In genomic region chr5:172188033-172188892, GRCh38 we compare ENCODE assay signal across 1 cellular context.
TF ChIP-seq lines count a peak whose summit lies in the region.

TSS of gene STK10 (minus strand) at chr5:172188224. CDS start at chr5:172188042, 182 bp downstream.

TF ChIP-seq in HEK293, 187 proteins besides CTCF, POLR2A, EP300 and RAD21 (continued from another document and continues in another):
- 0 out of 2 replicates have a peak, but pooled peaks have one; percentile 27 for TF ChIP-seq ZNF362 (tag by site-specific recombination; IDR thresholded peaks at IDR 0.05)
- TF ChIP-seq ZIC2 (tag by site-specific recombination; IDR thresholded peaks at IDR 0.05), result peak; percentile 92
- peak; percentile 38 for TF ChIP-seq ZFHX2 (tag by site-specific recombination; conservative IDR thresholded peaks at IDR 0.05)
- TF ChIP-seq ZBTB20 (tag by site-specific recombination; IDR thresholded peaks at IDR 0.05), result peak; percentile 56; the same call in 1 of the 2 replicates
- peak; percentile 63 for TF ChIP-seq ZNF660 (tag by site-specific recombination; IDR thresholded peaks at IDR 0.05)
- peak; percentile 80; the same call in 1 of the 2 replicates for TF ChIP-seq ZBTB48 (tag by site-specific recombination; IDR thresholded peaks at IDR 0.05)
- TF ChIP-seq ZFP69B (tag by site-specific recombination; IDR thresholded peaks at IDR 0.05), result peak; percentile 88
- TF ChIP-seq PRDM4 (tag by site-specific recombination; IDR thresholded peaks at IDR 0.05), result peak; percentile 65; the same call in 1 of the 2 replicates
- peak; percentile 57 for TF ChIP-seq EGR2 (tag by site-specific recombination; IDR thresholded peaks at IDR 0.05; ENCODE audit: low read depth)
- TF ChIP-seq SP7 (tag by site-specific recombination; IDR thresholded peaks at IDR 0.05), result peak; percentile 68; the same call in 1 of the 2 replicates
- TF ChIP-seq ZNF529 (tag by site-specific recombination; IDR thresholded peaks at IDR 0.05; ENCODE audit: insufficient replicate concordance), result no peak
- peak; percentile 51 for TF ChIP-seq ZNF596 (tag by site-specific recombination; IDR thresholded peaks at IDR 0.05)
- TF ChIP-seq KLF8 (tag by site-specific recombination; IDR thresholded peaks at IDR 0.05), result peak; percentile 72; the same call in 1 of the 2 replicates
- peak; percentile 26; the same call in 1 of the 2 replicates for TF ChIP-seq REST (tag by site-specific recombination; IDR thresholded peaks at IDR 0.05)
- TF ChIP-seq ZFP37 (tag by site-specific recombination; IDR thresholded peaks at IDR 0.05), result peak; percentile 91
- TF ChIP-seq ZSCAN18 (tag by site-specific recombination; IDR thresholded peaks at IDR 0.05), result no peak
- TF ChIP-seq ZNF10 (tag by site-specific recombination; IDR thresholded peaks at IDR 0.05), result peak; percentile 68
- peak; percentile 94 for TF ChIP-seq ZEB2 (tag by site-specific recombination; IDR thresholded peaks at IDR 0.05)
- peak; percentile 34; the same call in 1 of the 2 replicates for TF ChIP-seq KLF9 (tag by site-specific recombination; IDR thresholded peaks at IDR 0.05; ENCODE audit: low read depth)
- 0 out of 2 replicates have a peak, but pooled peaks have one; percentile 29 for TF ChIP-seq ZBTB44 (tag by site-specific recombination; IDR thresholded peaks at IDR 0.05)
- TF ChIP-seq BCL11A (tag by site-specific recombination; IDR thresholded peaks at IDR 0.05; ENCODE audit: low read depth), result 0 out of 2 replicates have a peak, but pooled peaks have one; percentile 41
- no peak for TF ChIP-seq ZNF239 (tag by site-specific recombination; IDR thresholded peaks at IDR 0.05)
- no peak for TF ChIP-seq RBAK (tag by site-specific recombination; IDR thresholded peaks at IDR 0.05)
- TF ChIP-seq, protein P1, sequence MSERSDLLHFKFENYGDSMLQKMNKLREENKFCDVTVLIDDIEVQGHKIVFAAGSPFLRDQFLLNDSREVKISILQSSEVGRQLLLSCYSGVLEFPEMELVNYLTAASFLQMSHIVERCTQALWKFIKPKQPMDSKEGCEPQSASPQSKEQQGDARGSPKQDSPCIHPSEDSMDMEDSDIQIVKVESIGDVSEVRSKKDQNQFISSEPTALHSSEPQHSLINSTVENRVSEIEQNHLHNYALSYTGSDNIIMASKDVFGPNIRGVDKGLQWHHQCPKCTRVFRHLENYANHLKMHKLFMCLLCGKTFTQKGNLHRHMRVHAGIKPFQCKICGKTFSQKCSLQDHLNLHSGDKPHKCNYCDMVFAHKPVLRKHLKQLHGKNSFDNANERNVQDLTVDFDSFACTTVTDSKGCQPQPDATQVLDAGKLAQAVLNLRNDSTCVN (tag by site-specific recombination; optimal IDR thresholded peaks at IDR 0.05), result peak; percentile 91
- peak; percentile 88 for TF ChIP-seq ZNF324 (tag by site-specific recombination; IDR thresholded peaks at IDR 0.05)
- TF ChIP-seq ZNF24 (tag by site-specific recombination; IDR thresholded peaks at IDR 0.05), result peak; percentile 79
- 0 out of 2 replicates have a peak, but pooled peaks have one; percentile 20 for TF ChIP-seq ZBTB6 (tag by site-specific recombination; IDR thresholded peaks at IDR 0.05)
- peak; percentile 6 for TF ChIP-seq YY1 (tag by site-specific recombination; IDR thresholded peaks at IDR 0.05)
- TF ChIP-seq ZNF121 (tag by site-specific recombination; IDR thresholded peaks at IDR 0.05), result 0 out of 2 replicates have a peak, but pooled peaks have one; percentile 32
- TF ChIP-seq ZNF335 (tag by site-specific recombination; conservative IDR thresholded peaks at IDR 0.05), result peak; percentile 99
- no peak for TF ChIP-seq ZBTB1 (tag by site-specific recombination; IDR thresholded peaks at IDR 0.05)
- peak; percentile 98 for TF ChIP-seq ZSCAN30 (tag by site-specific recombination; IDR thresholded peaks at IDR 0.05)
- TF ChIP-seq ZNF610 (tag by site-specific recombination; IDR thresholded peaks at IDR 0.05; ENCODE audit: borderline replicate concordance), result 0 out of 2 replicates have a peak, but pooled peaks have one; percentile 69
- no peak for TF ChIP-seq ZNF677 (tag by site-specific recombination; IDR thresholded peaks at IDR 0.05)
- peak; percentile 100 for TF ChIP-seq ZNF223 (tag by site-specific recombination; IDR thresholded peaks at IDR 0.05)
- TF ChIP-seq, protein P2, sequence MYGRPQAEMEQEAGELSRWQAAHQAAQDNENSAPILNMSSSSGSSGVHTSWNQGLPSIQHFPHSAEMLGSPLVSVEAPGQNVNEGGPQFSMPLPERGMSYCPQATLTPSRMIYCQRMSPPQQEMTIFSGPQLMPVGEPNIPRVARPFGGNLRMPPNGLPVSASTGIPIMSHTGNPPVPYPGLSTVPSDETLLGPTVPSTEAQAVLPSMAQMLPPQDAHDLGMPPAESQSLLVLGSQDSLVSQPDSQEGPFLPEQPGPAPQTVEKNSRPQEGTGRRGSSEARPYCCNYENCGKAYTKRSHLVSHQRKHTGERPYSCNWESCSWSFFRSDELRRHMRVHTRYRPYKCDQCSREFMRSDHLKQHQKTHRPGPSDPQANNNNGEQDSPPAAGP (tag by site-specific recombination; IDR thresholded peaks at IDR 0.05), result peak; percentile 75
- peak; percentile 83 for TF ChIP-seq MZF1 (tag by site-specific recombination; IDR thresholded peaks at IDR 0.05; ENCODE audit: borderline replicate concordance)
- TF ChIP-seq ZSCAN16 (tag by site-specific recombination; IDR thresholded peaks at IDR 0.05), result 0 out of 2 replicates have a peak, but pooled peaks have one; percentile 21
- no peak for TF ChIP-seq KLF16 (tag by site-specific recombination; IDR thresholded peaks at IDR 0.05)
- TF ChIP-seq ZNF76 (tag by site-specific recombination; IDR thresholded peaks at IDR 0.05; ENCODE audit: borderline replicate concordance, low read depth), result peak; percentile 68
- TF ChIP-seq, protein P3, sequence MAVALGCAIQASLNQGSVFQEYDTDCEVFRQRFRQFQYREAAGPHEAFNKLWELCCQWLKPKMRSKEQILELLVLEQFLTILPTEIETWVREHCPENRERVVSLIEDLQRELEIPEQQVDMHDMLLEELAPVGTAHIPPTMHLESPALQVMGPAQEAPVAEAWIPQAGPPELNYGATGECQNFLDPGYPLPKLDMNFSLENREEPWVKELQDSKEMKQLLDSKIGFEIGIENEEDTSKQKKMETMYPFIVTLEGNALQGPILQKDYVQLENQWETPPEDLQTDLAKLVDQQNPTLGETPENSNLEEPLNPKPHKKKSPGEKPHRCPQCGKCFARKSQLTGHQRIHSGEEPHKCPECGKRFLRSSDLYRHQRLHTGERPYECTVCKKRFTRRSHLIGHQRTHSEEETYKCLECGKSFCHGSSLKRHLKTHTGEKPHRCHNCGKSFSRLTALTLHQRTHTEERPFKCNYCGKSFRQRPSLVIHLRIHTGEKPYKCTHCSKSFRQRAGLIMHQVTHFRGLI (tag by site-specific recombination; IDR thresholded peaks at IDR 0.05), result peak; percentile 76
- no peak for TF ChIP-seq ZNF747 (tag by site-specific recombination; IDR thresholded peaks at IDR 0.05)
- peak; percentile 89 for TF ChIP-seq ZNF202 (tag by site-specific recombination; IDR thresholded peaks at IDR 0.05; ENCODE audit: borderline replicate concordance)
- TF ChIP-seq, protein P4, sequence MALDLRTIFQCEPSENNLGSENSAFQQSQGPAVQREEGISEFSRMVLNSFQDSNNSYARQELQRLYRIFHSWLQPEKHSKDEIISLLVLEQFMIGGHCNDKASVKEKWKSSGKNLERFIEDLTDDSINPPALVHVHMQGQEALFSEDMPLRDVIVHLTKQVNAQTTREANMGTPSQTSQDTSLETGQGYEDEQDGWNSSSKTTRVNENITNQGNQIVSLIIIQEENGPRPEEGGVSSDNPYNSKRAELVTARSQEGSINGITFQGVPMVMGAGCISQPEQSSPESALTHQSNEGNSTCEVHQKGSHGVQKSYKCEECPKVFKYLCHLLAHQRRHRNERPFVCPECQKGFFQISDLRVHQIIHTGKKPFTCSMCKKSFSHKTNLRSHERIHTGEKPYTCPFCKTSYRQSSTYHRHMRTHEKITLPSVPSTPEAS (tag by site-specific recombination; IDR thresholded peaks at IDR 0.05), result peak; percentile 70
